ENCODE assay signal across 20 cellular contexts in the genomic region with DNA sequence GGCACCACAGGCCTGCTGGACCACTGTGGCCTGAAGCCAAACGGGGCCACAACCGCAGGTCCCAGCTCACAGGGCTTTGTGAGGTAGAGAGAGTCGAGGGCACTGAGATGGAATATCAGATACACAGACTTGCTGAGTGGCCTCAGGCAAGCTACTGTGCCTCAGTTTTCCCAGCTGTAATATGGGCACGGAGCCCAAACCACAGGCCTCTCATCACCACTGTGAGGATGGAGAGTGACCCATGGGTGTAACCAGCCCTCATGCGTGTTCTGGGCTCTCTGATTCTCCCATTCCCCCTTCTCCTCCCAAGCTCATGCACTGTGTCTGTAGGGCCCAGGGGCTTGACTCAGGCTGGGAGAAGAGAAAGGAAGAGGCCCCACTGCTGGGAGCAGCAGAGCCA. TPM values are rescaled to one million over a fixed set of nuclear protein-coding genes. Genes with fewer than 3 reads are reported as not detected.
"Had no signal": no experiment of that assay in that cellular context is flagged by ENCODE, and none has a peak within 500 bp of the region (broad histone marks: within the 10 kb centered on the region; RNA-seq: fewer than 3 reads in every experiment).

No MANE protein-coding gene starts in this region.

- H3K27me3 ChIP-seq: esophagus squamous epithelium, upper lobe of left lung had no signal

- H3K9me3 ChIP-seq: esophagus squamous epithelium, thoracic aorta, upper lobe of left lung had no signal

- H3K9ac ChIP-seq: parathyroid adenoma had no signal

- H3K36me3 ChIP-seq: cardiac muscle cell, thoracic aorta had no signal

- H3K4me3 ChIP-seq: cardiac muscle cell, esophagus squamous epithelium, smooth muscle cell, thoracic aorta, upper lobe of left lung had no signal

- ATAC-seq: activated naive CD4-positive, alpha-beta T cell treated with anti-CD3 and anti-CD28 coated beads, Interleukin-2, amount 50 U/mL, for 72 hours; activated T-cell treated with anti-CD3 and anti-CD28 coated beads, Interleukin-2, amount 50 U/mL, for 4 hours; effector memory CD8-positive, alpha-beta T cell; left ventricle myocardium superior; naive thymus-derived CD4-positive, alpha-beta T cell; sciatic nerve; stimulated activated effector memory CD8-positive, alpha-beta T cell treated with anti-CD3 and anti-CD28 coated beads, Interleukin-12 subunit alpha, Interleukin-12 subunit beta, amount 100 ng/mL, for 72 hours had no signal

- H3K4me2 ChIP-seq: smooth muscle cell had no signal

- H3K79me2 ChIP-seq: parathyroid adenoma had no signal

- H3K27ac ChIP-seq: cardiac muscle cell, esophagus squamous epithelium, parathyroid adenoma, thoracic aorta, upper lobe of left lung had no signal

- H2AFZ ChIP-seq: parathyroid adenoma had no signal

- DNase-seq: activated CD4-positive, alpha-beta T cell treated with anti-CD3 and anti-CD28 coated beads, Interleukin-2, amount 50 U/mL, for 1 hour; activated CD4-positive, CD25-positive, alpha-beta regulatory T cell treated with anti-CD3 and anti-CD28 coated beads, Interleukin-2, amount 50 U/mL, for 72 hours; activated CD8-positive, alpha-beta memory T cell treated with anti-CD3 and anti-CD28 coated beads, Interleukin-2, amount 50 U/mL, for 4 hours; activated T-cell treated with anti-CD3 and anti-CD28 coated beads, Interleukin-2, amount 50 U/mL, for 4 hours; amniotic stem cell; effector memory CD8-positive, alpha-beta T cell; esophagus squamous epithelium; immature natural killer cell; left ventricle myocardium superior; naive thymus-derived CD4-positive, alpha-beta T cell; stimulated activated CD4-positive, alpha-beta T cell treated with anti-CD3 and anti-CD28 coated beads, Interleukin-4, amount 100 ng/mL, for 1 hour; upper lobe of left lung had no signal

- H3K4me1 ChIP-seq: parathyroid adenoma had no signal

RNA-seq across cellular contexts. Expression of gene ALDH3B1, which starts 10.4 kb away (rescaled TPM):
- total RNA-seq: T-helper 1 cell treated with Interleukin-12 subunit alpha and Interleukin-12 subunit beta and Interleukin-4 antibody, amounts not matched to agents 30 ng/mL and 1 ng/mL, for 36 hours had no signal
